25 cellular contexts compared by ENCODE assay signal in the genomic region with DNA sequence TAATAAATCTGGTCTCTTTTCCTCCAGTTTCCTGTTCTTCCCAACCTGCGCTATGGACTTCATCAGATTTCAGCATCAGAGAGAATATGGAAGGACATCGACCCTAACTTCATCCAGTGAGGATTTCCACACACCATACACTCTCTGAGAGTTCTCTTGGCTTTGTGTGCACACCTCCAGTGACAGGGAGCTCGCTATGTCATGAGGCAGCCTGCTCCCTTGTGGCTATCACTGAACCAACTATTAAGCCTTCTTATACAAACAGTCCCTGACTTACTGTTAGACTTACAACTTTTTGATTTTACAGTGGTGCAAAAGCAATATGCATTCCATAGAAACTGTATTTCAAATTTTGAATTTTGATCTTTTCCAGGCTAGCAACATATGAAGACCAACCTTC. TPM values are rescaled to one million over a fixed set of nuclear protein-coding genes. Genes with fewer than 3 reads are reported as not detected.
DNase-seq lines count a peak whose midpoint lies in the region; ATAC-seq, FAIRE-seq and TF ChIP-seq lines count a peak whose summit lies in the region.
"Had no signal": no experiment of that assay in that cellular context is flagged by ENCODE, and none has a peak within 500 bp of the region (broad histone marks: within the 10 kb centered on the region; RNA-seq: fewer than 3 reads in every experiment).

No MANE protein-coding gene starts in this region.

- no peak for DNase-seq in A549 (ENCODE audit: low read depth in 1 of 2, low spot score in 1 of 2)
- no peak for DNase-seq in GM18507 (ENCODE audit: extremely low spot score, insufficient read length, low read depth)
- DNase-seq in activated B cell treated with CpG ODN at 0.5 μM for 24 hours, result no peak
- DNase-seq in activated CD8-positive, alpha-beta memory T cell treated with anti-CD3 and anti-CD28 coated beads, Interleukin-2, amount 50 U/mL, for 48 hours, result no peak
- DNase-seq in stimulated activated CD4-positive, alpha-beta T cell treated with anti-CD3 and anti-CD28 coated beads, Interleukin-4, amount 100 ng/mL, for 1 hour, result no peak
- DNase-seq in thyroid gland, result no peak
- DNase-seq in WTC11 (ENCODE audit: low spot score), result no peak
- DNase-seq: ACHN; activated CD4-positive, alpha-beta T cell treated with anti-CD3 and anti-CD28 coated beads, Interleukin-2, amount 10 ng/mL, durations not matched to agents 24 days and 14 days; aorta; C1 segment of cervical spinal cord; central memory CD4-positive, alpha-beta T cell; head of caudate nucleus; IMR-90; mesenchymal stem cell; NCI-H2107; NCI-H446 treated with DMSO at 0.1 percent for 48 hours; SJCRH30; small intestine; stimulated activated CD4-positive, alpha-beta T cell treated with anti-CD3 and anti-CD28 coated beads, Interleukin-1b, Interleukin-23, amount 100 ng/mL, for 48 hours; substantia nigra had no signal

- FAIRE-seq in A549 (lab: Jason Lieb, UNC) (no peak), GM18507 (lab: Jason Lieb, UNC) (peak; percentile 41)
- FAIRE-seq: GM19239, small intestine had no signal

- no peaks in the 10 kb centered on the region for H3K27me3 Mint-ChIP-seq in activated B cell treated with CpG ODN at 0.5 μM for 24 hours
- H3K27me3 Mint-ChIP-seq in WTC11 (ENCODE audit: low read depth), result peaks cover 3% of the 10 kb centered on the region

- 76% methylated on average over 3 of the region's 3 CpGs for WGBS in A549 (ENCODE audit: missing lambda C conversion rate)
- 70% methylated on average over 3 of the region's 3 CpGs for whole genome bisulfite sequencing in liver
- WGBS in thyroid gland, 2 donors, result 92 to 93% methylated on average over 3 of the region's 3 CpGs

- H3K4me3 Mint-ChIP-seq in activated B cell treated with CpG ODN at 0.5 μM for 24 hours (no peak overlapping the region), WTC11 (no peak overlapping the region)
- H3K4me3 Mint-ChIP-seq: activated CD4-positive, alpha-beta T cell treated with anti-CD3 and anti-CD28 coated beads, Interleukin-2, amount 10 ng/mL, durations not matched to agents 24 days and 14 days; activated naive CD8-positive, alpha-beta T cell; activated T-helper 1 cell treated with anti-CD3 and anti-CD28 coated beads, Interleukin-12 subunit alpha, Interleukin-12 subunit beta, Interleukin-2, Interleukin-4 antibody, amounts not matched to agents 30 ng/mL and 10 ng/mL and 1 ng/mL, durations not matched to agents 14 hours and 24 hours and 36 hours had no signal

- POLR2A ChIA-PET in A549 (lab: Yijun Ruan, JAX) (interaction anchor here (0.8 kb wide), 1 partner anchor 154 kb away, joined by 3 read pairs; the partner anchor contains the start of gene DNAJA1), activated B cell treated with CpG ODN at 0.5 μM for 24 hours (lab: Charles Lee) (interaction anchor here (0.8 to 1.5 kb wide), 3 partner anchors 8 to 47 kb away, joined by 3 to 6 read pairs (median 4); partner anchors contain the start of gene B4GALT1), WTC11 (lab: Charles Lee) (no interaction called here)

- no peaks in the 10 kb centered on the region for H3K36me3 Mint-ChIP-seq in activated B cell treated with CpG ODN at 0.5 μM for 24 hours (ENCODE audit: low read depth)
- no peaks in the 10 kb centered on the region for H3K36me3 Mint-ChIP-seq in WTC11
- H3K36me3 Mint-ChIP-seq: activated naive CD8-positive, alpha-beta T cell had no signal

- no peak for TF ChIP-seq EP300 in A549 (IDR thresholded peaks at IDR 0.05)

- CTCF ChIA-PET in A549 (lab: Yijun Ruan, JAX) (interaction anchor here (0.8 to 1.9 kb wide), 7 partner anchors 8 to 134 kb away, joined by 3 to 10 read pairs (median 4); no protein-coding TSS in a partner anchor), activated B cell treated with CpG ODN at 0.5 μM for 24 hours (lab: Charles Lee) (interaction anchor here (1.0 to 1.6 kb wide), 3 partner anchors 47 to 97 kb away, joined by 3 to 7 read pairs (median 4); no protein-coding TSS in a partner anchor), WTC11 (lab: Charles Lee) (interaction anchor here (0.8 kb wide), 1 partner anchor 9 kb away, joined by 3 read pairs; no protein-coding TSS in a partner anchor)

- H3K4me3 ChIP-seq in A549 (no peak overlapping the region), liver (ENCODE audit: low read depth in 1 of 3, low read length in 3 of 3) (no peak overlapping the region), thyroid gland (replicated peaks in 1 of 3) (no peak overlapping the region)
- H3K4me3 ChIP-seq: SJCRH30 had no signal

- H3K36me3 ChIP-seq in liver (ENCODE audit: control insufficient read depth in 4 of 4, insufficient read depth in 3 of 4, low read depth in 1 of 4, low read length in 3 of 4) (no peaks in the 10 kb centered on the region), thyroid gland (no peaks in the 10 kb centered on the region)
- H3K36me3 ChIP-seq: SJCRH30 had no signal

- TF ChIP-seq CTCF in A549 (IDR thresholded peaks at IDR 0.05) (no peak), activated B cell treated with CpG ODN at 0.5 μM for 24 hours (IDR thresholded peaks at IDR 0.05) (no peak), liver (IDR thresholded peaks at IDR 0.05; ENCODE audit: low read depth, low read length, missing input control) (peak; percentile 18), thyroid gland (IDR thresholded peaks at IDR 0.05) (no peak), WTC11 (IDR thresholded peaks at IDR 0.05) (no peak)

- H3K27ac ChIP-seq in A549, result no peak overlapping the region
- H3K27ac ChIP-seq in liver (ENCODE audit: low read depth in 1 of 2, low read length in 2 of 2), result no peak overlapping the region
- H3K27ac ChIP-seq in thyroid gland, result no peak overlapping the region
- H3K27ac ChIP-seq: SJCRH30 had no signal

- 0 out of 3 replicates have a peak, but pooled peaks cover 3% of the 10 kb centered on the region for H3K4me1 ChIP-seq in A549
- H3K4me1 ChIP-seq in liver (ENCODE audit: control insufficient read depth in 4 of 4, insufficient read depth in 4 of 4, low read length in 3 of 4), result no peaks in the 10 kb centered on the region
- peaks cover 0 to 5% of the 10 kb centered on the region in 2 donors for H3K4me1 ChIP-seq in thyroid gland
- H3K4me1 ChIP-seq: SJCRH30 had no signal

- no peak overlapping the region for H3K27ac Mint-ChIP-seq in activated B cell treated with CpG ODN at 0.5 μM for 24 hours
- no peak overlapping the region for H3K27ac Mint-ChIP-seq in WTC11
- H3K27ac Mint-ChIP-seq: activated CD4-positive, alpha-beta T cell treated with anti-CD3 and anti-CD28 coated beads, Interleukin-2, amount 10 ng/mL, durations not matched to agents 24 days and 14 days; activated naive CD8-positive, alpha-beta T cell; activated T-helper 1 cell treated with anti-CD3 and anti-CD28 coated beads, Interleukin-12 subunit alpha, Interleukin-12 subunit beta, Interleukin-2, Interleukin-4 antibody, amounts not matched to agents 30 ng/mL and 10 ng/mL and 1 ng/mL, durations not matched to agents 14 hours and 24 hours and 36 hours had no signal

- TF ChIP-seq POLR2A in A549 (IDR thresholded peaks at IDR 0.05; ENCODE audit: low read length) (no peak), thyroid gland (IDR thresholded peaks at IDR 0.05) (no peak)

- TF ChIP-seq RAD21 in A549 (conservative IDR thresholded peaks at IDR 0.05 in 1 of 2, IDR thresholded peaks at IDR 0.05 in 1 of 2), result no peak
- peak; percentile 66 to 71 for TF ChIP-seq RAD21 in liver (IDR thresholded peaks at IDR 0.05)

- H3K4me1 Mint-ChIP-seq in activated B cell treated with CpG ODN at 0.5 μM for 24 hours (peaks cover 11% of the 10 kb centered on the region), WTC11 (peaks cover 2% of the 10 kb centered on the region)

- H3K4me2 ChIP-seq in A549, result no peak overlapping the region

- H3K9ac ChIP-seq in liver (ENCODE audit: low read depth in 1 of 2, low read length in 2 of 2), result no peak overlapping the region

- no peaks in the 10 kb centered on the region for H3K27me3 ChIP-seq in liver (ENCODE audit: control insufficient read depth in 4 of 4, insufficient read depth in 4 of 4, low read length in 3 of 4)
- no peaks in the 10 kb centered on the region for H3K27me3 ChIP-seq in thyroid gland

- H3K9me3 Mint-ChIP-seq in activated B cell treated with CpG ODN at 0.5 μM for 24 hours, result no peaks in the 10 kb centered on the region
- H3K9me3 Mint-ChIP-seq in WTC11, result no peaks in the 10 kb centered on the region
- H3K9me3 Mint-ChIP-seq: activated CD4-positive, alpha-beta T cell treated with anti-CD3 and anti-CD28 coated beads, Interleukin-2, amount 10 ng/mL, durations not matched to agents 24 days and 14 days; activated T-helper 1 cell treated with anti-CD3 and anti-CD28 coated beads, Interleukin-12 subunit alpha, Interleukin-12 subunit beta, Interleukin-2, Interleukin-4 antibody, amounts not matched to agents 30 ng/mL and 10 ng/mL and 1 ng/mL, durations not matched to agents 14 hours and 24 hours and 36 hours had no signal

- intact Hi-C loops in activated B cell treated with CpG ODN at 0.5 μM for 24 hours (cut with micrococcal nuclease), result no loop called here
- intact Hi-C loops in thyroid gland (cut with DNase I), result no loop called here

- H3K9me3 ChIP-seq in A549, result no peaks in the 10 kb centered on the region
- no peaks in the 10 kb centered on the region for H3K9me3 ChIP-seq in liver (ENCODE audit: control insufficient read depth in 4 of 4, low read length in 3 of 4)
- H3K9me3 ChIP-seq in thyroid gland, result no peaks in the 10 kb centered on the region
- H3K9me3 ChIP-seq: SJCRH30 had no signal

- ATAC-seq in A549 (peak; percentile 54 to 62; a peak in 4 of 6 replicates), activated B cell treated with CpG ODN at 0.5 μM for 24 hours (ENCODE audit: low read depth) (peak; percentile 49), WTC11 (no peak)

TF ChIP-seq in A549, 52 proteins besides CTCF, POLR2A, EP300 and RAD21 (continues in another document):
- TF ChIP-seq FOSB (CRISPR knock-in tag; IDR thresholded peaks at IDR 0.05) (no peak), RCOR1 (IDR thresholded peaks at IDR 0.05; ENCODE audit: low read depth, low read length) (no peak), EHF (CRISPR knock-in tag; IDR thresholded peaks at IDR 0.05) (no peak)

TF ChIP-seq in liver, 16 proteins besides CTCF, POLR2A, EP300 and RAD21 (continues in another document):
- no peak for TF ChIP-seq FOXA2 (IDR thresholded peaks at IDR 0.05)

TF ChIP-seq in WTC11, 78 proteins besides CTCF, POLR2A, EP300 and RAD21 (continues in another document):
- no peak for TF ChIP-seq NFYB (CRISPR knock-in tag; conservative IDR thresholded peaks at IDR 0.05; ENCODE audit: low read depth)

RNA-seq across cellular contexts. Expression of gene B4GALT1, which starts 12.2 kb away (rescaled TPM):
- 180 and 191 TPM in 2 replicates for polyA plus RNA-seq in A549 (2011; rRNA removed)
- 52.5 and 77.2 TPM in 2 replicates for polyA plus RNA-seq in A549 (2012; cell fraction: cytosol; rRNA removed)
- 58.3 and 75.3 TPM in 2 replicates for polyA plus RNA-seq in A549 (2012; cell fraction: nucleus; rRNA removed)
- 140 to 182 TPM (median 167 TPM) in 3 replicates for polyA plus RNA-seq in A549 (2017; fragmentation: RNase III; extraction: RNeasy Plus Mini Kit Qiagen cat#74134 plus additional on column Dnase treatment)
- 251 and 259 TPM in 2 replicates for polyA minus RNA-seq in A549 (2011; rRNA and poly(A)+ RNA removed)
- 111 and 118 TPM in 2 replicates for total RNA-seq in activated B cell treated with CpG ODN at 0.5 μM for 24 hours
- total RNA-seq in liver, result 10 to 100 TPM; 27.3 to 58.1 TPM
- 10 to 100 TPM; 25.9 to 59.8 TPM for polyA plus RNA-seq in liver
- total RNA-seq in thyroid gland, result 100 to 1,000 TPM in 3 of 4 donors, 10 to 100 TPM in 1; 88.3 to 119 (median 103) TPM
- 19.1 to 20.2 TPM (median 19.8 TPM) in 3 replicates for total RNA-seq in WTC11 (2021)
